14 cellular contexts compared by ENCODE assay signal in the genomic region with DNA sequence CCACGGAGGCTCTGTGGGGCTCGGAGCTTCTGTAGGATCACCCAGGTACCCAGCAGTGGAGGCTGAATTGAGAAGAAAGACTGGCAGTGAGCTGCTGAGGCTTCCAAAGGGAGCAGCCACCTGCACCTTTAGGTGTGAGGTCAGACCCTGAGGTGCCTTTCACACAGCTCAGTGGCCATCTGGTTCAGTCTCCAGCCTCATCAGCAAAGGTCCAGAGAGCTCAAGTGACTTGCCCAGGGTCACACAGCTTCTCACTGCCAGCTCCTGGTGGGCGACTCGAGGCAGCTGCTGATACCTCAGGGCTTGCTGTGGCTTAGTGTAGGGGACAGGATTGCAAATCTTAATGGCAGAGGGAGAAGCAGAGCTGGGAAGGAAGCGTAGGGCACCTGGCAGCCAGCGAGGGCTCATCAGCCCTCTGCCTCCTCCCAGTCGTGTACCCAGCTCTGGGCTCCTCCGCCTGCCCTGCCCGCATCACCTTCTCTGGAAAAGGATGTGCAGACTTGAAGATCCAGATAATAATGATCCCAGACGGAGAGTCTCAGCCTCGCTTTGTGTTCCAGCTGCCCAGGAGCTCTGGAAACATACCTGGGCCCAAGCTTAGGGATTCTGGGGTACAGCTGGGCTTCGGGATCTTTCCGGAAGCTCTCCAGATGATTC.
DNase-seq lines count a peak whose midpoint lies in the region; ATAC-seq and TF ChIP-seq lines count a peak whose summit lies in the region.
"Had no signal": no experiment of that assay in that cellular context is flagged by ENCODE, and none has a peak within 500 bp of the region (broad histone marks: within the 10 kb centered on the region; RNA-seq: fewer than 3 reads in every experiment).

No MANE protein-coding gene starts in this region.

- H3K4me1 Mint-ChIP-seq in CD4-positive, alpha-beta T cell (ENCODE audit: low read depth): peaks cover 48% of the 10 kb centered on the region
- peaks cover 27 to 69% (median 59%) of the 10 kb centered on the region in 4 donors for H3K4me1 Mint-ChIP-seq in naive thymus-derived CD8-positive, alpha-beta T cell

- no peak for DNase-seq in CD4-positive, alpha-beta T cell
- peak in 1 of 2 experiments; percentile 27 for DNase-seq in SJCRH30
- no peak for DNase-seq in naive thymus-derived CD8-positive, alpha-beta T cell
- DNase-seq in right atrium auricular region (ENCODE audit: low spot score): no peak
- DNase-seq in midbrain (lab: John Stamatoyannopoulos, UW): no peak
- DNase-seq in D341Med (ENCODE audit: low spot score): no peak
- DNase-seq: mesenchymal stem cell, NCI-H1105 had no signal

- H3K4me3 ChIP-seq in SJCRH30: no peak overlapping the region
- H3K4me3 ChIP-seq in right atrium auricular region: no peak overlapping the region
- H3K4me3 ChIP-seq: breast epithelium, gastroesophageal sphincter, HAP-1 had no signal

- H3K27me3 Mint-ChIP-seq in CD4-positive, alpha-beta T cell: no peaks in the 10 kb centered on the region
- H3K27me3 Mint-ChIP-seq in naive thymus-derived CD8-positive, alpha-beta T cell: no peaks in the 10 kb centered on the region
- H3K27me3 Mint-ChIP-seq: activated CD4-positive, alpha-beta memory T cell treated with anti-CD3 and anti-CD28 coated beads for 36 hours had no signal

- peak overlapping the region; percentile 87 for H3K27ac Mint-ChIP-seq in CD4-positive, alpha-beta T cell
- peak overlapping the region; percentile 66 to 98 (median 92) for H3K27ac Mint-ChIP-seq in naive thymus-derived CD8-positive, alpha-beta T cell
- H3K27ac Mint-ChIP-seq: activated CD4-positive, alpha-beta memory T cell treated with anti-CD3 and anti-CD28 coated beads for 36 hours had no signal

- TF ChIP-seq CTCF in CD4-positive, alpha-beta T cell (IDR thresholded peaks at IDR 0.05): no peak
- no peak for TF ChIP-seq CTCF in right atrium auricular region (IDR thresholded peaks at IDR 0.05)

- intact Hi-C loops in CD4-positive, alpha-beta T cell (cut with DNase I, micrococcal nuclease): loop anchor here in 1 of 2 experiments (1.0 kb wide), 2 partner anchors 15 to 27 kb away; no protein-coding TSS in a partner anchor

- no peaks in the 10 kb centered on the region for H3K9me3 Mint-ChIP-seq in CD4-positive, alpha-beta T cell
- no peaks in the 10 kb centered on the region for H3K9me3 Mint-ChIP-seq in naive thymus-derived CD8-positive, alpha-beta T cell
- H3K9me3 Mint-ChIP-seq: activated CD4-positive, alpha-beta memory T cell treated with anti-CD3 and anti-CD28 coated beads for 36 hours had no signal

- H3K9me3 ChIP-seq in CD4-positive, alpha-beta T cell (ENCODE audit: control insufficient read depth, low read length): no peaks in the 10 kb centered on the region
- no peaks in the 10 kb centered on the region for H3K9me3 ChIP-seq in SJCRH30 (replicated peaks)
- no peaks in the 10 kb centered on the region for H3K9me3 ChIP-seq in right atrium auricular region
- H3K9me3 ChIP-seq: breast epithelium, gastroesophageal sphincter, HAP-1 had no signal

- peaks cover 45% of the 10 kb centered on the region for H3K4me1 ChIP-seq in SJCRH30
- H3K4me1 ChIP-seq in right atrium auricular region: peaks cover 0 to 35% of the 10 kb centered on the region in 2 donors
- H3K4me1 ChIP-seq: HAP-1 had no signal

- POLR2A ChIA-PET in CD4-positive, alpha-beta T cell (lab: Charles Lee): interaction anchor here (0.5 to 3.8 kb wide), 8 partner anchors 9 to 393 kb away, joined by 3 to 18 read pairs (median 6); partner anchors contain the start of gene GSE1
- POLR2A ChIA-PET in naive thymus-derived CD8-positive, alpha-beta T cell (lab: Charles Lee): interaction anchor here (0.6 to 6.5 kb wide), 9 partner anchors 11 to 165 kb away, joined by 3 to 87 read pairs (median 16); partner anchors contain the start of gene GSE1

- H3K27me3 ChIP-seq in CD4-positive, alpha-beta T cell (ENCODE audit: control insufficient read depth, insufficient read depth, low read length): no peaks in the 10 kb centered on the region
- H3K27me3 ChIP-seq in SJCRH30 (no peaks in the 10 kb centered on the region), right atrium auricular region (no peaks in the 10 kb centered on the region)
- H3K27me3 ChIP-seq: breast epithelium, gastroesophageal sphincter had no signal

- ATAC-seq in CD4-positive, alpha-beta T cell (ENCODE audit: poor library complexity): no peak
- ATAC-seq in GM21723 (IDR thresholded peaks at IDR 0.05; ENCODE audit: unreplicated experiment) (peak; percentile 21), GM18519 (IDR thresholded peaks at IDR 0.05; ENCODE audit: low FRiP score, unreplicated experiment) (no peak)
- ATAC-seq in naive thymus-derived CD8-positive, alpha-beta T cell: no peak
- ATAC-seq: gastroesophageal sphincter had no signal

- no peaks in the 10 kb centered on the region for H3K36me3 Mint-ChIP-seq in CD4-positive, alpha-beta T cell (ENCODE audit: low read depth)
- H3K36me3 Mint-ChIP-seq in naive thymus-derived CD8-positive, alpha-beta T cell: no peaks in the 10 kb centered on the region
- H3K36me3 Mint-ChIP-seq: activated CD4-positive, alpha-beta memory T cell treated with anti-CD3 and anti-CD28 coated beads for 36 hours had no signal

- H3K27ac ChIP-seq in CD4-positive, alpha-beta T cell (ENCODE audit: low read depth, low read length): peak overlapping the region; percentile 9
- H3K27ac ChIP-seq in SJCRH30: peak overlapping the region; percentile 94
- no peak overlapping the region for H3K27ac ChIP-seq in right atrium auricular region
- H3K27ac ChIP-seq: gastroesophageal sphincter had no signal

- CTCF ChIA-PET in CD4-positive, alpha-beta T cell (lab: Charles Lee): interaction anchor here (0.9 kb wide), 1 partner anchor 168 kb away, joined by 3 read pairs; no protein-coding TSS in a partner anchor

- H3K4me3 Mint-ChIP-seq in CD4-positive, alpha-beta T cell: peak overlapping the region; percentile 30
- peak overlapping the region in 9 of 10 donors; percentile 73 to 86 (median 81) for H3K4me3 Mint-ChIP-seq in naive thymus-derived CD8-positive, alpha-beta T cell
- H3K4me3 Mint-ChIP-seq: activated CD4-positive, alpha-beta memory T cell treated with anti-CD3 and anti-CD28 coated beads for 36 hours had no signal

- H3K36me3 ChIP-seq in SJCRH30 (no peaks in the 10 kb centered on the region), right atrium auricular region (no peaks in the 10 kb centered on the region)
- H3K36me3 ChIP-seq: breast epithelium, gastroesophageal sphincter, HAP-1 had no signal

Comparison
In these comparisons a context has a peak if more than half of its experiments do, and no peak if none do; other contexts are left out.
1. H3K27ac ChIP-seq: peak in CD4-positive, alpha-beta T cell (single experiment) and SJCRH30 (single experiment); none in right atrium auricular region (0 of 2).